In genomic region chr10:44209806-44210205, GRCh38 we compare ENCODE assay signal across 27 cellular contexts.
"Had no signal": no experiment of that assay in that cellular context is flagged by ENCODE, and none has a peak within 500 bp of the region (broad histone marks: within the 10 kb centered on the region; RNA-seq: fewer than 3 reads in every experiment).

No MANE protein-coding gene starts in this region.

- H3K27ac ChIP-seq: pancreas, skin epidermis, transverse colon, upper lobe of right lung had no signal

- H3K27me3 ChIP-seq: pancreas, transverse colon, upper lobe of right lung had no signal

- H3K4me1 Mint-ChIP-seq: mesothelial cell of epicardium; naive B cell; natural killer cell; nephron progenitor cell; stimulated activated memory B cell treated with anti-CD40 and anti-IgM and Interleukin-4, amounts not matched to agents 10 μg/mL and 1 μg/mL and 100 μg/mL, for 72 hours; stimulated activated naive CD8-positive, alpha-beta T cell treated with anti-CD3 and anti-CD28 coated beads, Interleukin-15, amount 100 ng/mL, for 72 hours had no signal

- H3K4me3 Mint-ChIP-seq: mesothelial cell of epicardium; naive B cell; natural killer cell; nephron progenitor cell; stimulated activated memory B cell treated with anti-CD40 and anti-IgM and Interleukin-4, amounts not matched to agents 10 μg/mL and 1 μg/mL and 100 μg/mL, for 72 hours; stimulated activated naive CD8-positive, alpha-beta T cell treated with anti-CD3 and anti-CD28 coated beads, Interleukin-15, amount 100 ng/mL, for 72 hours had no signal

- H3K36me3 ChIP-seq: pancreas, transverse colon, upper lobe of right lung had no signal

- H3K27ac Mint-ChIP-seq: mesothelial cell of epicardium; naive B cell; natural killer cell; nephron progenitor cell; progenitor cell of endocrine pancreas; stimulated activated memory B cell treated with anti-CD40 and anti-IgM and Interleukin-4, amounts not matched to agents 10 μg/mL and 1 μg/mL and 100 μg/mL, for 72 hours; stimulated activated naive CD8-positive, alpha-beta T cell treated with anti-CD3 and anti-CD28 coated beads, Interleukin-15, amount 100 ng/mL, for 72 hours had no signal

- H3K36me3 Mint-ChIP-seq: natural killer cell; stimulated activated memory B cell treated with anti-CD40 and anti-IgM and Interleukin-4, amounts not matched to agents 10 μg/mL and 1 μg/mL and 100 μg/mL, for 72 hours had no signal

- H3K4me3 ChIP-seq: lung, pancreas, skin epidermis, transverse colon, upper lobe of right lung had no signal

- H3K9me3 Mint-ChIP-seq: natural killer cell had no signal

- ATAC-seq: left cardiac atrium; left lobe of liver; natural killer cell; pancreas; right cardiac atrium; sciatic nerve; stimulated activated memory B cell treated with anti-CD40 and anti-IgM and Interleukin-4, amounts not matched to agents 10 μg/mL and 1 μg/mL and 100 μg/mL, for 72 hours; stimulated activated naive CD8-positive, alpha-beta T cell treated with anti-CD3 and anti-CD28 coated beads, Interleukin-15, amount 100 ng/mL, for 72 hours; upper lobe of right lung had no signal

- H3K9me3 ChIP-seq: pancreas, transverse colon, upper lobe of right lung had no signal

- DNase-seq: head of caudate nucleus; hippocampal formation; kidney glomerular epithelial cell; left cardiac atrium; mesendoderm; naive B cell; natural killer cell; nephron progenitor cell; nucleus accumbens; pancreas; right cardiac atrium; stimulated activated CD4-positive, alpha-beta T cell treated with anti-CD3 and anti-CD28 coated beads, Interleukin-12 subunit alpha, Interleukin-12 subunit beta, amount 100 ng/mL, for 4 hours; stimulated activated CD4-positive, alpha-beta T cell treated with anti-CD3 and anti-CD28 coated beads, Interleukin-15, amount 100 ng/mL, for 24 hours; stimulated activated CD4-positive, alpha-beta T cell treated with anti-CD3 and anti-CD28 coated beads, Interleukin-2, amount 100 ng/mL, for 24 hours; stimulated activated CD4-positive, alpha-beta T cell treated with anti-CD3 and anti-CD28 coated beads, Interleukin-4, amount 100 ng/mL, for 1 hour; stimulated activated naive CD4-positive, alpha-beta T cell treated with Interleukin-2 at 50 U/mL for 16 hours; stimulated activated naive CD8-positive, alpha-beta T cell treated with anti-CD3 and anti-CD28 coated beads, Interleukin-15, amount 100 ng/mL, for 72 hours; substantia nigra; transverse colon; upper lobe of right lung had no signal

- H3K27me3 Mint-ChIP-seq: naive B cell; stimulated activated memory B cell treated with anti-CD40 and anti-IgM and Interleukin-4, amounts not matched to agents 10 μg/mL and 1 μg/mL and 100 μg/mL, for 72 hours; stimulated activated naive CD8-positive, alpha-beta T cell treated with anti-CD3 and anti-CD28 coated beads, Interleukin-15, amount 100 ng/mL, for 72 hours had no signal

- H3K4me1 ChIP-seq: pancreas, transverse colon, upper lobe of right lung had no signal
